11 cellular contexts compared by ENCODE assay signal in genomic region chr3:58324675-58325390, GRCh38. TPM values are rescaled to one million over a fixed set of nuclear protein-coding genes. Genes with fewer than 3 reads are reported as not detected.
DNase-seq lines count a peak whose midpoint lies in the region; ATAC-seq, FAIRE-seq and TF ChIP-seq lines count a peak whose summit lies in the region.
"Had no signal": no experiment of that assay in that cellular context is flagged by ENCODE, and none has a peak within 500 bp of the region (broad histone marks: within the 10 kb centered on the region; RNA-seq: fewer than 3 reads in every experiment).

No MANE protein-coding gene starts in this region.

- no peak for TF ChIP-seq POLR2A in GM12892 (IDR thresholded peaks at IDR 0.05; ENCODE audit: low read depth, low read length)

- CTCF ChIA-PET in CD4-positive, alpha-beta T cell (lab: Charles Lee) = interaction anchor here (0.6 to 1.3 kb wide), 3 partner anchors 19 to 340 kb away, joined by 3 to 5 read pairs (median 5); partner anchors contain the start of genes HTD2, KCTD6 and RPP14

- no peaks in the 10 kb centered on the region for H3K4me1 ChIP-seq in colonic mucosa
- H3K4me1 ChIP-seq: prostate gland had no signal

- intact Hi-C loops in CD4-positive, alpha-beta T cell (cut with DNase I, micrococcal nuclease) = loop anchor here (5.0 kb wide), 1 partner anchor 307 kb away; no protein-coding TSS in a partner anchor
- intact Hi-C loops in colonic mucosa (cut with DNase I) = loop anchor here (5.0 kb wide), 1 partner anchor 207 kb away; no protein-coding TSS in a partner anchor

- H3K4me1 Mint-ChIP-seq in CD4-positive, alpha-beta T cell (ENCODE audit: low read depth) = peaks cover 14% of the 10 kb centered on the region
- H3K4me1 Mint-ChIP-seq in nephron progenitor cell = peaks cover 43% of the 10 kb centered on the region

- H3K27ac Mint-ChIP-seq in CD4-positive, alpha-beta T cell = peak overlapping the region; percentile 81
- H3K27ac Mint-ChIP-seq in nephron progenitor cell = peak overlapping the region; percentile 82

- H3K36me3 Mint-ChIP-seq in CD4-positive, alpha-beta T cell (ENCODE audit: low read depth) = peaks cover 9% of the 10 kb centered on the region
- peaks cover 2% of the 10 kb centered on the region for H3K36me3 Mint-ChIP-seq in nephron progenitor cell (ENCODE audit: low read depth)

- ATAC-seq in CD4-positive, alpha-beta T cell (ENCODE audit: poor library complexity) = no peak

- no peaks in the 10 kb centered on the region for H3K27me3 Mint-ChIP-seq in CD4-positive, alpha-beta T cell
- peaks cover 5% of the 10 kb centered on the region for H3K27me3 Mint-ChIP-seq in nephron progenitor cell (ENCODE audit: low read depth, poor library complexity)

- FAIRE-seq in GM12892 (lab: Jason Lieb, UNC) = no peak

- POLR2A ChIA-PET in CD4-positive, alpha-beta T cell (lab: Charles Lee) = interaction anchor here (0.8 to 1.0 kb wide), 2 partner anchors 8 to 18 kb away, joined by 3 read pairs; partner anchors contain the start of genes HTD2 and PXK

- no peaks in the 10 kb centered on the region for H3K9me3 Mint-ChIP-seq in CD4-positive, alpha-beta T cell
- H3K9me3 Mint-ChIP-seq in nephron progenitor cell = no peaks in the 10 kb centered on the region

- no peak overlapping the region for H3K9ac ChIP-seq in colonic mucosa (ENCODE audit: low read depth in 2 of 2, low read length in 2 of 2)

- no peak overlapping the region for H3K27ac ChIP-seq in CD4-positive, alpha-beta T cell (ENCODE audit: low read depth, low read length)
- H3K27ac ChIP-seq in KOPT-K1 (ENCODE audit: low read depth, low read length, poor library complexity, severe bottlenecking) (peak overlapping the region; percentile 36), colonic mucosa (peak overlapping the region; percentile 2)
- H3K27ac ChIP-seq: prostate gland had no signal

- TF ChIP-seq CTCF in CD4-positive, alpha-beta T cell (IDR thresholded peaks at IDR 0.05) = no peak
- TF ChIP-seq CTCF in colonic mucosa (IDR thresholded peaks at IDR 0.05) = no peak
- TF ChIP-seq CTCF in nephron progenitor cell (IDR thresholded peaks at IDR 0.05) = no peak

- no peaks in the 10 kb centered on the region for H3K27me3 ChIP-seq in CD4-positive, alpha-beta T cell (ENCODE audit: control insufficient read depth, insufficient read depth, low read length)
- H3K27me3 ChIP-seq in colonic mucosa = no peaks in the 10 kb centered on the region

- no peak overlapping the region for H3K4me3 Mint-ChIP-seq in CD4-positive, alpha-beta T cell
- peak overlapping the region; percentile 30 for H3K4me3 Mint-ChIP-seq in nephron progenitor cell

- no peaks in the 10 kb centered on the region for H3K9me3 ChIP-seq in CD4-positive, alpha-beta T cell (ENCODE audit: control insufficient read depth, low read length)
- H3K9me3 ChIP-seq in KOPT-K1 (ENCODE audit: insufficient read depth, low read length, poor library complexity, severe bottlenecking) (no peaks in the 10 kb centered on the region), colonic mucosa (no peaks in the 10 kb centered on the region)
- H3K9me3 ChIP-seq: prostate gland had no signal

- H3K36me3 ChIP-seq in KOPT-K1 (ENCODE audit: insufficient read depth, low read length) = peaks cover 19% of the 10 kb centered on the region
- H3K36me3 ChIP-seq in colonic mucosa = no peaks in the 10 kb centered on the region
- H3K36me3 ChIP-seq: prostate gland had no signal

- DNase-seq in CD4-positive, alpha-beta T cell = no peak
- DNase-seq in colonic mucosa (no peak), nephron progenitor cell (no peak), OCI-M2 (lab: John Stamatoyannopoulos, UW; ENCODE audit: unreplicated experiment) (no peak), DMS153 treated with DMSO at 0.1 percent for 48 hours (lab: John Stamatoyannopoulos, UW; ENCODE audit: unreplicated experiment) (no peak), GM12892 (ENCODE audit: insufficient read length) (no peak)
- no peak for DNase-seq in activated effector memory CD4-positive, alpha-beta T cell treated with Interleukin-2 at 50 U/mL for 16 hours
- DNase-seq: Calu3, NCI-H2081 treated with DMSO at 0.1 percent for 48 hours had no signal

- H3K4me3 ChIP-seq in colonic mucosa = no peak overlapping the region
- H3K4me3 ChIP-seq: prostate gland had no signal

RNA-seq across cellular contexts. Expression of gene PXK, which starts 7.9 kb away (rescaled TPM):
- 10 to 100 TPM; 12.5 to 14.8 TPM for total RNA-seq in CD4-positive, alpha-beta T cell
- 10 to 100 TPM in 1 of 2 donors, 1 to 10 TPM in 1; 9.3 to 11.4 TPM for total RNA-seq in colonic mucosa
- polyA plus RNA-seq in GM12892 (2012; ENCODE audit: missing spikeins) = 15.3 TPM

RNA-seq across cellular contexts. Expression of gene HTD2, which starts 18.5 kb away (rescaled TPM):
- 1 to 10 TPM; 7.2 to 7.3 TPM for total RNA-seq in CD4-positive, alpha-beta T cell
- 10 to 100 TPM in 1 of 2 donors, 1 to 10 TPM in 1; 9.6 to 13.6 TPM for total RNA-seq in colonic mucosa
- 6.5 TPM for polyA plus RNA-seq in GM12892 (2012; ENCODE audit: missing spikeins)

RNA-seq across cellular contexts. Expression of gene RPP14, which starts 18.8 kb away (rescaled TPM):
- total RNA-seq in CD4-positive, alpha-beta T cell = 10 to 100 TPM; 17.7 to 19.7 TPM
- total RNA-seq in colonic mucosa = 10 to 100 TPM; 17.8 to 19.5 TPM
- polyA plus RNA-seq in GM12892 (2012; ENCODE audit: missing spikeins) = 7.8 TPM
